1 cellular context compared by ENCODE assay signal in the genomic region with DNA sequence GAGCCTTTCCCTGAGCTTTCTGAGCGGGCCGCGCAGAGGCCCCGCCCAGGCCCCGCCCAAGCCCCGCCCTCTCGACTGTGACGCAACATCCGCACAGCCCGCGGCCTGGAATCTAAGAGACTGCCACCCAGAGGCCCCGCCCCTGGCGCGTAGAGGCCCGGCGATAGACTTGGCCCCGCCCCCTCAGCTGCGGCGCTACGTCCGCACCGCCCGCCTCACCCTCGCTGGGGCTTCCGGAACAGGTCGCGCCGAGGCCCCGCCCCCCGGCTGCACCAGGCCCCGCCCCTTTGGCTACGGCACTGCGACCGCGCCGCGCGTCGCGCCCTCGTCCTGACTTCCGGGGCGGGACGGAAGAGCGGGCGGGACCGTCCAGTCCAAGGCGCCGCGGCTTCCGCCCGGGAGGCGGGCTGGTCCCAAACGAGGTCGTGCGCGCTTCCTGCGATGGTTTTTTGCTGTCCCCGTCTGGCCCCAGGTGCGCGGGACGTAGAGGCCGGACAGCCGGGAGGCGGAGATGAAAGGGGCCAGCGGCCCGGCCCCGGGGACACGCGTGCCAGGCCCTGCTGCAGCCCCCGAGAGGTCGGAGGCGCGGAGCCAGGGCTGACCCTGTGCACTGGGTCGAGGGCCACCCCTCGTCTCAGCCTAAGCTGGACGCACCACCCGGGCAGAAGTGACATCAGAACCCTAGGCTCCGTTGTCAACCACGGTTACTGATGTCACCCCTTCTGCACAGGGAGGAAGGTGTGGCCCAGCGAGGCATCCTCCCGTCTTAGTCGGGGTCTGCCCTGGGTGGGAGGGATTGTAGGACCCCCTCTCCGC.
TF ChIP-seq lines count a peak whose summit lies in the region.

No MANE protein-coding gene starts in this region.

TF ChIP-seq in H1, 55 proteins besides CTCF, POLR2A, EP300 and RAD21 (continued from another document):
- TF ChIP-seq SIRT6 (IDR thresholded peaks at IDR 0.05; ENCODE audit: low read length) (no peak), NRF1 (IDR thresholded peaks at IDR 0.05; ENCODE audit: low read depth, low read length) (no peak), GTF2F1 (IDR thresholded peaks at IDR 0.05; ENCODE audit: borderline replicate concordance, low read depth, low read length) (no peak), ATF2 (IDR thresholded peaks at IDR 0.05; ENCODE audit: low read length) (no peak), RNF2 (IDR thresholded peaks at IDR 0.05; ENCODE audit: borderline replicate concordance, low read depth, low read length, missing control alignments, poor library complexity, severe bottlenecking) (no peak), TBP (IDR thresholded peaks at IDR 0.05; ENCODE audit: low read depth, low read length) (0 out of 2 replicates have a peak, but pooled peaks have one; percentile 19), POU5F1 (IDR thresholded peaks at IDR 0.05; ENCODE audit: low read depth, low read length) (no peak), YY1 (IDR thresholded peaks at IDR 0.05; ENCODE audit: low read depth, low read length) (no peak), BCL11A (IDR thresholded peaks at IDR 0.05; ENCODE audit: low read depth in 2 of 2, low read length in 2 of 2) (no peak), POLR2AphosphoS5 (IDR thresholded peaks at IDR 0.05; ENCODE audit: low read depth, low read length) (peak; percentile 56; the same call in 1 of the 2 replicates), HDAC2 (IDR thresholded peaks at IDR 0.05; ENCODE audit: borderline replicate concordance in 1 of 2, low read depth in 2 of 2, low read length in 2 of 2) (no peak; a peak in 1 of 4 replicates), HDAC6 (IDR thresholded peaks at IDR 0.05; ENCODE audit: low read depth, low read length) (no peak), PHF8 (conservative IDR thresholded peaks at IDR 0.05; ENCODE audit: low read depth, low read length) (peak; percentile 76), SP4 (IDR thresholded peaks at IDR 0.05; ENCODE audit: low read length) (no peak), TAF1 (IDR thresholded peaks at IDR 0.05; ENCODE audit: low read depth, low read length) (no peak), RBBP5 (IDR thresholded peaks at IDR 0.05; ENCODE audit: borderline replicate concordance, low read depth, low read length) (0 out of 2 replicates have a peak, but pooled peaks have one; percentile 21), NANOG (IDR thresholded peaks at IDR 0.05; ENCODE audit: insufficient read depth, low read depth, low read length, poor library complexity, severe bottlenecking) (no peak), TCF12 (IDR thresholded peaks at IDR 0.05; ENCODE audit: low read depth, low read length) (no peak), CHD1 (IDR thresholded peaks at IDR 0.05; ENCODE audit: low read depth, low read length) (no peak), SP1 (IDR thresholded peaks at IDR 0.05; ENCODE audit: low read depth, low read length) (peak; percentile 78; the same call in 1 of the 2 replicates), KDM5A (IDR thresholded peaks at IDR 0.05; ENCODE audit: low read length) (no peak), MAFK (IDR thresholded peaks at IDR 0.05; ENCODE audit: low read depth, low read length) (no peak), KDM4A (IDR thresholded peaks at IDR 0.05; ENCODE audit: low read depth, low read length, severe bottlenecking) (peak; percentile 98), EGR1 (IDR thresholded peaks at IDR 0.05; ENCODE audit: borderline replicate concordance, low read depth, low read length) (no peak), BRCA1 (IDR thresholded peaks at IDR 0.05; ENCODE audit: low read depth, low read length) (no peak), CTBP2 (IDR thresholded peaks at IDR 0.05; ENCODE audit: borderline replicate concordance, insufficient read depth, insufficient read length, low read length) (no peak), JUND (IDR thresholded peaks at IDR 0.05; ENCODE audit: low read length) (no peak), CHD2 (IDR thresholded peaks at IDR 0.05; ENCODE audit: low read length) (no peak), SIN3A (conservative IDR thresholded peaks at IDR 0.05 in 1 of 2, IDR thresholded peaks at IDR 0.05 in 1 of 2; ENCODE audit: low read depth in 1 of 2, low read length in 2 of 2) (peak; percentile 18 to 66; a peak in 1 of 4 replicates), KDM1A (IDR thresholded peaks at IDR 0.05; ENCODE audit: borderline replicate concordance, low read length) (no peak), BACH1 (IDR thresholded peaks at IDR 0.05; ENCODE audit: low read length) (no peak), SP2 (IDR thresholded peaks at IDR 0.05; ENCODE audit: low read length) (no peak), JUN (IDR thresholded peaks at IDR 0.05; ENCODE audit: low read depth, low read length) (no peak), SAP30 (IDR thresholded peaks at IDR 0.05; ENCODE audit: insufficient read depth, insufficient replicate concordance, low read length) (no peak), TAF7 (optimal IDR thresholded peaks at IDR 0.05; ENCODE audit: borderline replicate concordance, low read depth, low read length) (no peak), GABPA (IDR thresholded peaks at IDR 0.05; ENCODE audit: borderline replicate concordance, insufficient read depth, low read length) (peak; percentile 94), CBX8 (IDR thresholded peaks at IDR 0.05; ENCODE audit: borderline replicate concordance, low read depth, low read length) (no peak), ASH2L (IDR thresholded peaks at IDR 0.05; ENCODE audit: low read length) (no peak), CREB1 (IDR thresholded peaks at IDR 0.05) (peak; percentile 98), RXRA (IDR thresholded peaks at IDR 0.05; ENCODE audit: insufficient read depth, low read depth, low read length) (no peak), CBX5 (IDR thresholded peaks at IDR 0.05; ENCODE audit: low read depth, low read length) (no peak), SRF (IDR thresholded peaks at IDR 0.05; ENCODE audit: low read depth, low read length) (peak; percentile 83), SUZ12 (IDR thresholded peaks at IDR 0.05; ENCODE audit: low read length) (no peak), TEAD4 (IDR thresholded peaks at IDR 0.05; ENCODE audit: low read depth, low read length) (0 out of 2 replicates have a peak, but pooled peaks have one; percentile 14)
- TF ChIP-seq, protein P1, sequence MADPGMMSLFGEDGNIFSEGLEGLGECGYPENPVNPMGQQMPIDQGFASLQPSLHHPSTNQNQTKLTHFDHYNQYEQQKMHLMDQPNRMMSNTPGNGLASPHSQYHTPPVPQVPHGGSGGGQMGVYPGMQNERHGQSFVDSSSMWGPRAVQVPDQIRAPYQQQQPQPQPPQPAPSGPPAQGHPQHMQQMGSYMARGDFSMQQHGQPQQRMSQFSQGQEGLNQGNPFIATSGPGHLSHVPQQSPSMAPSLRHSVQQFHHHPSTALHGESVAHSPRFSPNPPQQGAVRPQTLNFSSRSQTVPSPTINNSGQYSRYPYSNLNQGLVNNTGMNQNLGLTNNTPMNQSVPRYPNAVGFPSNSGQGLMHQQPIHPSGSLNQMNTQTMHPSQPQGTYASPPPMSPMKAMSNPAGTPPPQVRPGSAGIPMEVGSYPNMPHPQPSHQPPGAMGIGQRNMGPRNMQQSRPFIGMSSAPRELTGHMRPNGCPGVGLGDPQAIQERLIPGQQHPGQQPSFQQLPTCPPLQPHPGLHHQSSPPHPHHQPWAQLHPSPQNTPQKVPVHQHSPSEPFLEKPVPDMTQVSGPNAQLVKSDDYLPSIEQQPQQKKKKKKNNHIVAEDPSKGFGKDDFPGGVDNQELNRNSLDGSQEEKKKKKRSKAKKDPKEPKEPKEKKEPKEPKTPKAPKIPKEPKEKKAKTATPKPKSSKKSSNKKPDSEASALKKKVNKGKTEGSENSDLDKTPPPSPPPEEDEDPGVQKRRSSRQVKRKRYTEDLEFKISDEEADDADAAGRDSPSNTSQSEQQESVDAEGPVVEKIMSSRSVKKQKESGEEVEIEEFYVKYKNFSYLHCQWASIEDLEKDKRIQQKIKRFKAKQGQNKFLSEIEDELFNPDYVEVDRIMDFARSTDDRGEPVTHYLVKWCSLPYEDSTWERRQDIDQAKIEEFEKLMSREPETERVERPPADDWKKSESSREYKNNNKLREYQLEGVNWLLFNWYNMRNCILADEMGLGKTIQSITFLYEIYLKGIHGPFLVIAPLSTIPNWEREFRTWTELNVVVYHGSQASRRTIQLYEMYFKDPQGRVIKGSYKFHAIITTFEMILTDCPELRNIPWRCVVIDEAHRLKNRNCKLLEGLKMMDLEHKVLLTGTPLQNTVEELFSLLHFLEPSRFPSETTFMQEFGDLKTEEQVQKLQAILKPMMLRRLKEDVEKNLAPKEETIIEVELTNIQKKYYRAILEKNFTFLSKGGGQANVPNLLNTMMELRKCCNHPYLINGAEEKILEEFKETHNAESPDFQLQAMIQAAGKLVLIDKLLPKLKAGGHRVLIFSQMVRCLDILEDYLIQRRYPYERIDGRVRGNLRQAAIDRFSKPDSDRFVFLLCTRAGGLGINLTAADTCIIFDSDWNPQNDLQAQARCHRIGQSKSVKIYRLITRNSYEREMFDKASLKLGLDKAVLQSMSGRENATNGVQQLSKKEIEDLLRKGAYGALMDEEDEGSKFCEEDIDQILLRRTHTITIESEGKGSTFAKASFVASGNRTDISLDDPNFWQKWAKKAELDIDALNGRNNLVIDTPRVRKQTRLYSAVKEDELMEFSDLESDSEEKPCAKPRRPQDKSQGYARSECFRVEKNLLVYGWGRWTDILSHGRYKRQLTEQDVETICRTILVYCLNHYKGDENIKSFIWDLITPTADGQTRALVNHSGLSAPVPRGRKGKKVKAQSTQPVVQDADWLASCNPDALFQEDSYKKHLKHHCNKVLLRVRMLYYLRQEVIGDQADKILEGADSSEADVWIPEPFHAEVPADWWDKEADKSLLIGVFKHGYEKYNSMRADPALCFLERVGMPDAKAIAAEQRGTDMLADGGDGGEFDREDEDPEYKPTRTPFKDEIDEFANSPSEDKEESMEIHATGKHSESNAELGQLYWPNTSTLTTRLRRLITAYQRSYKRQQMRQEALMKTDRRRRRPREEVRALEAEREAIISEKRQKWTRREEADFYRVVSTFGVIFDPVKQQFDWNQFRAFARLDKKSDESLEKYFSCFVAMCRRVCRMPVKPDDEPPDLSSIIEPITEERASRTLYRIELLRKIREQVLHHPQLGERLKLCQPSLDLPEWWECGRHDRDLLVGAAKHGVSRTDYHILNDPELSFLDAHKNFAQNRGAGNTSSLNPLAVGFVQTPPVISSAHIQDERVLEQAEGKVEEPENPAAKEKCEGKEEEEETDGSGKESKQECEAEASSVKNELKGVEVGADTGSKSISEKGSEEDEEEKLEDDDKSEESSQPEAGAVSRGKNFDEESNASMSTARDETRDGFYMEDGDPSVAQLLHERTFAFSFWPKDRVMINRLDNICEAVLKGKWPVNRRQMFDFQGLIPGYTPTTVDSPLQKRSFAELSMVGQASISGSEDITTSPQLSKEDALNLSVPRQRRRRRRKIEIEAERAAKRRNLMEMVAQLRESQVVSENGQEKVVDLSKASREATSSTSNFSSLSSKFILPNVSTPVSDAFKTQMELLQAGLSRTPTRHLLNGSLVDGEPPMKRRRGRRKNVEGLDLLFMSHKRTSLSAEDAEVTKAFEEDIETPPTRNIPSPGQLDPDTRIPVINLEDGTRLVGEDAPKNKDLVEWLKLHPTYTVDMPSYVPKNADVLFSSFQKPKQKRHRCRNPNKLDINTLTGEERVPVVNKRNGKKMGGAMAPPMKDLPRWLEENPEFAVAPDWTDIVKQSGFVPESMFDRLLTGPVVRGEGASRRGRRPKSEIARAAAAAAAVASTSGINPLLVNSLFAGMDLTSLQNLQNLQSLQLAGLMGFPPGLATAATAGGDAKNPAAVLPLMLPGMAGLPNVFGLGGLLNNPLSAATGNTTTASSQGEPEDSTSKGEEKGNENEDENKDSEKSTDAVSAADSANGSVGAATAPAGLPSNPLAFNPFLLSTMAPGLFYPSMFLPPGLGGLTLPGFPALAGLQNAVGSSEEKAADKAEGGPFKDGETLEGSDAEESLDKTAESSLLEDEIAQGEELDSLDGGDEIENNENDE (IDR thresholded peaks at IDR 0.05; ENCODE audit: insufficient replicate concordance, low read length), result no peak
- TF ChIP-seq, protein P2, sequence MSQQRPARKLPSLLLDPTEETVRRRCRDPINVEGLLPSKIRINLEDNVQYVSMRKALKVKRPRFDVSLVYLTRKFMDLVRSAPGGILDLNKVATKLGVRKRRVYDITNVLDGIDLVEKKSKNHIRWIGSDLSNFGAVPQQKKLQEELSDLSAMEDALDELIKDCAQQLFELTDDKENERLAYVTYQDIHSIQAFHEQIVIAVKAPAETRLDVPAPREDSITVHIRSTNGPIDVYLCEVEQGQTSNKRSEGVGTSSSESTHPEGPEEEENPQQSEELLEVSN (IDR thresholded peaks at IDR 0.05), result no peak; the same call in 1 of the 2 replicates
- TF ChIP-seq, protein P3, sequence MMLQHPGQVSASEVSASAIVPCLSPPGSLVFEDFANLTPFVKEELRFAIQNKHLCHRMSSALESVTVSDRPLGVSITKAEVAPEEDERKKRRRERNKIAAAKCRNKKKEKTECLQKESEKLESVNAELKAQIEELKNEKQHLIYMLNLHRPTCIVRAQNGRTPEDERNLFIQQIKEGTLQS (IDR thresholded peaks at IDR 0.05; ENCODE audit: insufficient read depth, low read depth, low read length), result peak; percentile 87; the same call in 1 of the 2 replicates
- TF ChIP-seq, protein P4, sequence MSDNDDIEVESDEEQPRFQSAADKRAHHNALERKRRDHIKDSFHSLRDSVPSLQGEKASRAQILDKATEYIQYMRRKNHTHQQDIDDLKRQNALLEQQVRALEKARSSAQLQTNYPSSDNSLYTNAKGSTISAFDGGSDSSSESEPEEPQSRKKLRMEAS (IDR thresholded peaks at IDR 0.05), result no peak
